ENCODE assay signal across 9 cellular contexts in genomic region chr11:61092280-61092766, GRCh38. TPM values are rescaled to one million over a fixed set of nuclear protein-coding genes. Genes with fewer than 3 reads are reported as not detected.
DNase-seq lines count a peak whose midpoint lies in the region; ATAC-seq lines count a peak whose summit lies in the region.
"Had no signal": no experiment of that assay in that cellular context is flagged by ENCODE, and none has a peak within 500 bp of the region (broad histone marks: within the 10 kb centered on the region; RNA-seq: fewer than 3 reads in every experiment).

No MANE protein-coding gene starts in this region.

- H3K9ac ChIP-seq in BLaER1 treated with 17β-estradiol and CSF1 and Interleukin-3, amounts not matched to agents 10 nM and 100 nM = peak overlapping the region in 7 of 11 experiments; percentile 10 to 72 (median 42); a peak in 9 of 22 replicates

- peak; percentile 78 for ATAC-seq in GM19463 (IDR thresholded peaks at IDR 0.05; ENCODE audit: unreplicated experiment)
- peak; percentile 10 for ATAC-seq in esophagus mucosa

- peak; percentile 56 for DNase-seq in T-helper 22 cell (ENCODE audit: low read depth)
- no peak for DNase-seq in activated gamma-delta T cell treated with Interleukin-2 at 50 U/mL for 16 hours
- DNase-seq in RKO (ENCODE audit: low spot score) = no peak
- no peak for DNase-seq in NCI-H524 (lab: John Stamatoyannopoulos, UW)
- no peak for DNase-seq in foreskin melanocyte

- peaks cover 13 to 56% (median 32%) of the 10 kb centered on the region in 10 experiments for H3K4me1 ChIP-seq in BLaER1 treated with 17β-estradiol and CSF1 and Interleukin-3, amounts not matched to agents 10 nM and 100 nM

- H3K4me3 ChIP-seq in BLaER1 treated with 17β-estradiol and CSF1 and Interleukin-3, amounts not matched to agents 10 nM and 100 nM = 0 out of 20 replicates have a peak overlapping the region, but pooled peaks of 2 of the 10 experiments have one; percentile 5 to 24

- H3K27me3 ChIP-seq in BLaER1 treated with 17β-estradiol and CSF1 and Interleukin-3, amounts not matched to agents 10 nM and 100 nM = no peaks in the 10 kb centered on the region

- no peaks in the 10 kb centered on the region for H4K20me1 ChIP-seq in BLaER1 treated with 17β-estradiol and CSF1 and Interleukin-3, amounts not matched to agents 10 nM and 100 nM

- H3K27ac ChIP-seq in BLaER1 treated with 17β-estradiol and CSF1 and Interleukin-3, amounts not matched to agents 10 nM and 100 nM = peak overlapping the region; percentile 13 to 84 (median 57); a peak in 19 of 22 replicates

- H3K9me3 ChIP-seq in BLaER1 treated with 17β-estradiol and CSF1 and Interleukin-3, amounts not matched to agents 10 nM and 100 nM (replicated peaks in 1 of 11) = peaks cover 0 to 26% (median 20%) of the 10 kb centered on the region in 11 experiments; a peak in 18 of 22 replicates

- no peaks in the 10 kb centered on the region for H3K36me3 ChIP-seq in BLaER1 treated with 17β-estradiol and CSF1 and Interleukin-3, amounts not matched to agents 10 nM and 100 nM

- H3K4me2 ChIP-seq in BLaER1 treated with 17β-estradiol and CSF1 and Interleukin-3, amounts not matched to agents 10 nM and 100 nM = peak overlapping the region; percentile 43 to 95 (median 71); a peak in 20 of 22 replicates

RNA-seq across cellular contexts. Expression of gene CD5, which starts 10.0 kb away (rescaled TPM):
- 0.48 TPM for total RNA-seq in esophagus mucosa
- total RNA-seq: IMR-90 had no signal
